Comparison of ENCODE assay signal across 17 cellular contexts in genomic region chr13:32136716-32137115, GRCh38.
"Had no signal": no experiment of that assay in that cellular context is flagged by ENCODE, and none has a peak within 500 bp of the region (broad histone marks: within the 10 kb centered on the region; RNA-seq: fewer than 3 reads in every experiment).

No MANE protein-coding gene starts in this region.

- DNase-seq: activated CD4-positive, alpha-beta memory T cell treated with anti-CD3 and anti-CD28 coated beads, Interleukin-2, amount 10 ng/mL, durations not matched to agents 7 days and 5 days; activated CD4-positive, alpha-beta T cell treated with anti-CD3 and anti-CD28 coated beads for 48 hours; activated CD4-positive, CD25-positive, alpha-beta regulatory T cell; activated CD8-positive, alpha-beta memory T cell treated with anti-CD3 and anti-CD28 coated beads, Interleukin-2, amount 10 ng/mL, durations not matched to agents 7 days and 5 days; activated naive CD8-positive, alpha-beta T cell treated with anti-CD3 and anti-CD28 coated beads for 36 hours; amniotic stem cell; dorsolateral prefrontal cortex; mesendoderm; right lobe of liver; stimulated activated CD4-positive, alpha-beta T cell treated with anti-CD3 and anti-CD28 coated beads, Interleukin-4, amount 100 ng/mL, for 4 hours; T1000 had no signal

- H3K27me3 ChIP-seq: cardiac muscle cell, dorsolateral prefrontal cortex, right lobe of liver, tibial nerve had no signal

- H3K4me1 Mint-ChIP-seq: activated CD4-positive, alpha-beta memory T cell treated with anti-CD3 and anti-CD28 coated beads, Interleukin-2, amount 10 ng/mL, durations not matched to agents 7 days and 5 days; activated CD8-positive, alpha-beta memory T cell treated with anti-CD3 and anti-CD28 coated beads, Interleukin-2, amount 10 ng/mL, durations not matched to agents 7 days and 5 days; activated naive CD8-positive, alpha-beta T cell treated with anti-CD3 and anti-CD28 coated beads for 36 hours; stimulated activated memory B cell treated with anti-CD40 and anti-IgM and Interleukin-4, amounts not matched to agents 10 μg/mL and 1 μg/mL and 100 μg/mL, for 72 hours had no signal

- ATAC-seq: activated CD8-positive, alpha-beta memory T cell treated with anti-CD3 and anti-CD28 coated beads, Interleukin-2, amount 10 ng/mL, durations not matched to agents 7 days and 5 days; natural killer cell treated with Interleukin-12 subunit alpha and Interleukin-12 subunit beta and Interleukin-15 and Interleukin-18, amount 100 ng/mL, for 72 hours; right lobe of liver; stimulated activated memory B cell treated with anti-CD40 and anti-IgM and Interleukin-4, amounts not matched to agents 10 μg/mL and 1 μg/mL and 100 μg/mL, for 72 hours had no signal

- H3K36me3 ChIP-seq: cardiac muscle cell, right lobe of liver, tibial nerve had no signal

- H3K4me3 ChIP-seq: cardiac muscle cell, dorsolateral prefrontal cortex, right lobe of liver, smooth muscle cell, tibial nerve had no signal

- H3K27ac Mint-ChIP-seq: activated CD4-positive, alpha-beta memory T cell treated with anti-CD3 and anti-CD28 coated beads, Interleukin-2, amount 10 ng/mL, durations not matched to agents 7 days and 5 days; activated CD8-positive, alpha-beta memory T cell treated with anti-CD3 and anti-CD28 coated beads, Interleukin-2, amount 10 ng/mL, durations not matched to agents 7 days and 5 days; activated naive CD8-positive, alpha-beta T cell treated with anti-CD3 and anti-CD28 coated beads for 36 hours; natural killer cell treated with Interleukin-12 subunit alpha and Interleukin-12 subunit beta and Interleukin-15 and Interleukin-18, amount 100 ng/mL, for 72 hours; stimulated activated memory B cell treated with anti-CD40 and anti-IgM and Interleukin-4, amounts not matched to agents 10 μg/mL and 1 μg/mL and 100 μg/mL, for 72 hours had no signal

- H3K9me3 Mint-ChIP-seq: activated CD4-positive, alpha-beta memory T cell treated with anti-CD3 and anti-CD28 coated beads, Interleukin-2, amount 10 ng/mL, durations not matched to agents 7 days and 5 days; natural killer cell treated with Interleukin-12 subunit alpha and Interleukin-12 subunit beta and Interleukin-15 and Interleukin-18, amount 100 ng/mL, for 72 hours; stimulated activated memory B cell treated with anti-CD40 and anti-IgM and Interleukin-4, amounts not matched to agents 10 μg/mL and 1 μg/mL and 100 μg/mL, for 72 hours had no signal

- H3K27ac ChIP-seq: cardiac muscle cell, dorsolateral prefrontal cortex, parathyroid adenoma, right lobe of liver, tibial nerve had no signal

- H3K4me3 Mint-ChIP-seq: activated CD4-positive, alpha-beta memory T cell treated with anti-CD3 and anti-CD28 coated beads, Interleukin-2, amount 10 ng/mL, durations not matched to agents 7 days and 5 days; activated CD8-positive, alpha-beta memory T cell treated with anti-CD3 and anti-CD28 coated beads, Interleukin-2, amount 10 ng/mL, durations not matched to agents 7 days and 5 days; activated naive CD8-positive, alpha-beta T cell treated with anti-CD3 and anti-CD28 coated beads for 36 hours; natural killer cell treated with Interleukin-12 subunit alpha and Interleukin-12 subunit beta and Interleukin-15 and Interleukin-18, amount 100 ng/mL, for 72 hours; stimulated activated memory B cell treated with anti-CD40 and anti-IgM and Interleukin-4, amounts not matched to agents 10 μg/mL and 1 μg/mL and 100 μg/mL, for 72 hours had no signal

- H3K4me1 ChIP-seq: parathyroid adenoma, right lobe of liver had no signal

- H3K36me3 Mint-ChIP-seq: activated CD8-positive, alpha-beta memory T cell treated with anti-CD3 and anti-CD28 coated beads, Interleukin-2, amount 10 ng/mL, durations not matched to agents 7 days and 5 days; activated naive CD8-positive, alpha-beta T cell treated with anti-CD3 and anti-CD28 coated beads for 36 hours; natural killer cell treated with Interleukin-12 subunit alpha and Interleukin-12 subunit beta and Interleukin-15 and Interleukin-18, amount 100 ng/mL, for 72 hours; stimulated activated memory B cell treated with anti-CD40 and anti-IgM and Interleukin-4, amounts not matched to agents 10 μg/mL and 1 μg/mL and 100 μg/mL, for 72 hours had no signal

- H3K27me3 Mint-ChIP-seq: activated CD4-positive, alpha-beta memory T cell treated with anti-CD3 and anti-CD28 coated beads, Interleukin-2, amount 10 ng/mL, durations not matched to agents 7 days and 5 days; activated naive CD8-positive, alpha-beta T cell treated with anti-CD3 and anti-CD28 coated beads for 36 hours; natural killer cell treated with Interleukin-12 subunit alpha and Interleukin-12 subunit beta and Interleukin-15 and Interleukin-18, amount 100 ng/mL, for 72 hours; stimulated activated memory B cell treated with anti-CD40 and anti-IgM and Interleukin-4, amounts not matched to agents 10 μg/mL and 1 μg/mL and 100 μg/mL, for 72 hours had no signal

- H3K9me3 ChIP-seq: right lobe of liver, tibial nerve had no signal
